In genomic region chr19:53195265-53195879, GRCh38 we compare ENCODE assay signal across 9 cellular contexts. TPM values are rescaled to one million over a fixed set of nuclear protein-coding genes. Genes with fewer than 3 reads are reported as not detected.
DNase-seq lines count a peak whose midpoint lies in the region; ATAC-seq, FAIRE-seq and TF ChIP-seq lines count a peak whose summit lies in the region.
"Had no signal": no experiment of that assay in that cellular context is flagged by ENCODE, and none has a peak within 500 bp of the region (broad histone marks: within the 10 kb centered on the region; RNA-seq: fewer than 3 reads in every experiment).

No MANE protein-coding gene starts in this region.

- H3K9me3 ChIP-seq in K562 (replicated peaks; ENCODE audit: control insufficient read depth, insufficient read depth, low read depth, low read length) (peaks cover 7% of the 10 kb centered on the region), spleen (peaks cover 3 to 59% (median 34%) of the 10 kb centered on the region in 8 donors)

- in situ Hi-C loops in K562 (cut with MboI), result loop anchor here (10.0 kb wide), 1 partner anchor 549 kb away; no protein-coding TSS in a partner anchor

- peaks cover 3% of the 10 kb centered on the region; the same call in 1 of the 3 replicates for H3K79me2 ChIP-seq in K562 (ENCODE audit: control insufficient read depth, insufficient read depth, low read length)

- peak; percentile 50 for DNase-seq in SIG-M5 treated with dmso at 0.1 percent for 504 hours (lab: John Stamatoyannopoulos, UW; ENCODE audit: unreplicated experiment)
- DNase-seq in SIG-M5 (lab: John Stamatoyannopoulos, UW), result no peak
- DNase-seq in NCI-H2107 treated with DMSO at 0.1 percent for 48 hours (lab: John Stamatoyannopoulos, UW; ENCODE audit: unreplicated experiment), result peak; percentile 82
- DNase-seq in UCSD-AML1 (lab: John Stamatoyannopoulos, UW; ENCODE audit: unreplicated experiment), result peak; percentile 53
- DNase-seq in K562 (ENCODE audit: extremely low read depth in 1 of 4, low spot score in 3 of 4), result peak; percentile 56 to 72 (median 58)
- DNase-seq in iPS DF 19.7 (ENCODE audit: low read depth, low spot score), result peak; percentile 70
- DNase-seq in spleen, result peak; percentile 75

- 0 out of 3 replicates have a peak, but pooled peaks have one; percentile 38 for ATAC-seq in K562
- no peak for ATAC-seq in HG03439 (IDR thresholded peaks at IDR 0.05; ENCODE audit: unreplicated experiment)

- TF ChIP-seq POLR2A in K562 (conservative IDR thresholded peaks at IDR 0.05) (no peak), spleen (IDR thresholded peaks at IDR 0.05) (no peak)

- H3K27me3 ChIP-seq in K562 (ENCODE audit: control insufficient read depth in 2 of 2, insufficient read depth in 2 of 2, low read length in 2 of 2) (no peaks in the 10 kb centered on the region), spleen (replicated peaks in 1 of 7) (no peaks in the 10 kb centered on the region)
- H3K27me3 ChIP-seq: BLaER1 had no signal

- H3K36me3 ChIP-seq in K562 (ENCODE audit: control insufficient read depth, insufficient read depth, low read length) (peaks cover 8% of the 10 kb centered on the region; the same call in 2 of the 3 replicates), spleen (peaks cover 0 to 38% (median 19%) of the 10 kb centered on the region in 6 donors)

- H4K20me1 ChIP-seq in K562 (replicated peaks; ENCODE audit: control insufficient read depth, insufficient read depth, low read length), result no peaks in the 10 kb centered on the region
- H4K20me1 ChIP-seq: BLaER1 had no signal

- BruUV-seq in K562 (replicated peaks; lab: Mats Ljungman, UMichigan), result no TSS peak

- no peak overlapping the region for H3K9ac ChIP-seq in K562 (ENCODE audit: insufficient read depth in 1 of 2, low read depth in 2 of 2, low read length in 2 of 2)
- H3K9ac ChIP-seq: BLaER1 had no signal

- peak; percentile 94 for FAIRE-seq in K562 (lab: Jason Lieb, UNC)

- CTCF ChIA-PET in K562 (lab: Yijun Ruan, JAX; ENCODE audit: low intra/inter-chr PET ratio), result interaction anchor here (0.6 to 1.6 kb wide), 2 partner anchors 551 to 1286 kb away, joined by 3 to 4 read pairs; no protein-coding TSS in a partner anchor

- no peak overlapping the region for H3K27ac ChIP-seq in K562 (ENCODE audit: extremely low read depth, low read depth, low read length)
- no peak overlapping the region for H3K27ac ChIP-seq in spleen
- H3K27ac ChIP-seq: BLaER1 had no signal

- peak; percentile 60 to 80 for TF ChIP-seq RAD21 in K562 (CRISPR knock-in tag; conservative IDR thresholded peaks at IDR 0.05 in 1 of 2, IDR thresholded peaks at IDR 0.05 in 1 of 2)

- TF ChIP-seq CTCF in K562 (IDR thresholded peaks at IDR 0.05 in 2 of 3, conservative IDR thresholded peaks at IDR 0.05 in 1 of 3; ENCODE audit: insufficient read depth in 2 of 3, low read depth in 1 of 3, low read length in 3 of 3) (peak; percentile 75 to 84 (median 77)), spleen (IDR thresholded peaks at IDR 0.05 in 8 of 11, conservative IDR thresholded peaks at IDR 0.05 in 3 of 11) (peak; percentile 76 to 95 (median 90))

- 4% methylated on average over 3 of the region's 3 CpGs for WGBS in K562 (ENCODE audit: insufficient coverage, low coverage, missing lambda C conversion rate)
- 0 to 3% (median 0%) methylated on average over 3 of the region's 3 CpGs for WGBS in spleen, 5 donors

- H3K9me1 ChIP-seq in K562 (ENCODE audit: control insufficient read depth, insufficient read depth, low read length), result no peaks in the 10 kb centered on the region

- H3K4me3 ChIP-seq in K562 (no peak overlapping the region), spleen (no peak overlapping the region)
- H3K4me3 ChIP-seq: BLaER1 had no signal

- TF ChIP-seq EP300 in K562 (IDR thresholded peaks at IDR 0.05; ENCODE audit: low read length), result no peak

- no peak overlapping the region for H2AFZ ChIP-seq in K562 (ENCODE audit: low read depth, low read length)

- no peak overlapping the region for H3K4me2 ChIP-seq in K562 (ENCODE audit: insufficient read depth, low read length)

- peaks cover 0 to 15% of the 10 kb centered on the region in 2 experiments; a peak in 3 of 5 replicates for H3K4me1 ChIP-seq in K562 (replicated peaks in 1 of 2; ENCODE audit: control insufficient read depth in 2 of 2, insufficient read depth in 2 of 2, low read length in 2 of 2)
- H3K4me1 ChIP-seq in spleen, result peaks cover 4 to 48% (median 30%) of the 10 kb centered on the region in 6 donors

- intact Hi-C loops in K562 (cut with micrococcal nuclease) (no loop called here), spleen (cut with DNase I; ENCODE audit: low total_unique reads) (loop anchor here (5.0 to 10.0 kb wide), 2 partner anchors 169 to 552 kb away; partner anchors contain the start of gene ZNF525)

- POLR2A ChIA-PET in K562 (lab: Yijun Ruan, JAX), result no interaction called here

TF ChIP-seq in K562, 482 proteins besides CTCF, POLR2A, EP300 and RAD21 (continues in another document):
- peak; percentile 56 to 65; a peak in 3 of 4 replicates for TF ChIP-seq FOXK2 (conservative IDR thresholded peaks at IDR 0.05 in 1 of 2, IDR thresholded peaks at IDR 0.05 in 1 of 2; ENCODE audit: low read depth in 2 of 2)
- peak in 1 of 2 experiments; percentile 39; a peak in 1 of 4 replicates for TF ChIP-seq MAZ (CRISPR knock-in tag; conservative IDR thresholded peaks at IDR 0.05 in 1 of 2, IDR thresholded peaks at IDR 0.05 in 1 of 2)
- peak; percentile 44; the same call in 1 of the 2 replicates for TF ChIP-seq STAG1 (CRISPR knock-in tag; IDR thresholded peaks at IDR 0.05; ENCODE audit: borderline replicate concordance)

RNA-seq across cellular contexts. Expression of gene ZNF665, which starts 2.2 kb away (rescaled TPM):
- 12.7 and 21.1 TPM in 2 replicates for total RNA-seq in K562 (2011; cell fraction: chromatin; rRNA removed; ENCODE audit: low replicate concordance)
- total RNA-seq in K562 (2011; cell fraction: nucleolus; rRNA removed), result 6.8 and 9.5 TPM in 2 replicates
- total RNA-seq in K562 (2011; cell fraction: nucleoplasm; rRNA removed), result 12.6 and 20.8 TPM in 2 replicates
- total RNA-seq in K562 (2014; rRNA removed) (1.4 and 1.9 TPM in 2 replicates), K562 (2014; rRNA removed; fragmentation: Illumina TruSeq; extraction: Trizol) (4.3 and 4.9 TPM in 2 replicates), K562 (2015; rRNA removed; fragmentation: Illumina TruSeq; extraction: Trizol) (2.4 and 2.6 TPM in 2 replicates), K562 (2021) (1.9 and 2.2 TPM in 2 replicates), spleen (1 to 10 TPM; 2.8 to 7.3 (median 4.9) TPM)
- polyA plus RNA-seq in K562 (2011; rRNA removed) (5.3 and 7.6 TPM in 2 replicates), K562 (2014; fragmentation: Illumina TruSeq; extraction: Trizol) (4.3 and 6.2 TPM in 2 replicates), K562 (2014; fragmentation: Nextera tagmentation; extraction: Ambion mirVana) (1 to 10 TPM; 2.8 to 3.6 TPM), K562 (2014; rRNA removed) (1.8 and 2.1 TPM in 2 replicates), spleen (1 to 10 TPM; 1.9 to 4.4 (median 2.9) TPM)
- polyA plus RNA-seq in K562 (2011; cell fraction: cytosol; rRNA removed), result 2.8 and 3.5 TPM in 2 replicates
- 3.7 and 5.7 TPM in 2 replicates for polyA plus RNA-seq in K562 (2011; cell fraction: nucleus; rRNA removed)
- 1.8 and 4.7 TPM in 2 replicates for polyA plus RNA-seq in K562 (2012)
- polyA minus RNA-seq in K562 (2011; rRNA and poly(A)+ RNA removed), result 3.7 and 4.5 TPM in 2 replicates
- 1.2 and 2.0 TPM in 2 replicates for polyA minus RNA-seq in K562 (2011; cell fraction: cytosol; rRNA and poly(A)+ RNA removed)
- polyA minus RNA-seq in K562 (2011; cell fraction: nucleus; rRNA and poly(A)+ RNA removed), result 1.9 and 2.6 TPM in 2 replicates

RNA-seq across cellular contexts. Expression of gene ZNF347, which starts 36.5 kb away (rescaled TPM):
- 31.0 and 74.9 TPM in 2 replicates for total RNA-seq in K562 (2011; cell fraction: chromatin; rRNA removed; ENCODE audit: low replicate concordance)
- 14.5 and 15.5 TPM in 2 replicates for total RNA-seq in K562 (2011; cell fraction: nucleolus; rRNA removed)
- total RNA-seq in K562 (2011; cell fraction: nucleoplasm; rRNA removed), result 28.6 and 31.9 TPM in 2 replicates
- total RNA-seq in K562 (2014; rRNA removed) (3.8 and 5.0 TPM in 2 replicates), K562 (2014; rRNA removed; fragmentation: Illumina TruSeq; extraction: Trizol) (14.6 and 15.7 TPM in 2 replicates), K562 (2015; rRNA removed; fragmentation: Illumina TruSeq; extraction: Trizol) (9.1 TPM in 2 replicates), K562 (2021) (7.4 and 8.8 TPM in 2 replicates), spleen (10 to 100 TPM; 20.2 to 41.5 (median 31.2) TPM)
- polyA plus RNA-seq in K562 (2011; rRNA removed) (4.6 and 9.2 TPM in 2 replicates), K562 (2014; fragmentation: Illumina TruSeq; extraction: Trizol) (6.6 and 7.1 TPM in 2 replicates), K562 (2014; fragmentation: Nextera tagmentation; extraction: Ambion mirVana) (1 to 10 TPM; 3.5 to 5.2 TPM), K562 (2014; rRNA removed) (5.3 and 5.5 TPM in 2 replicates), spleen (1 to 10 TPM; 2.9 to 5.9 (median 3.8) TPM)
- 1.8 and 1.9 TPM in 2 replicates for polyA plus RNA-seq in K562 (2011; cell fraction: cytosol; rRNA removed)
- polyA plus RNA-seq in K562 (2011; cell fraction: nucleus; rRNA removed), result 3.7 and 5.8 TPM in 2 replicates
- polyA plus RNA-seq in K562 (2012), result 3.7 and 4.9 TPM in 2 replicates
- polyA minus RNA-seq in K562 (2011; rRNA and poly(A)+ RNA removed), result 20.0 and 20.5 TPM in 2 replicates
- polyA minus RNA-seq in K562 (2011; cell fraction: cytosol; rRNA and poly(A)+ RNA removed), result 4.6 and 9.3 TPM in 2 replicates
- polyA minus RNA-seq in K562 (2011; cell fraction: nucleus; rRNA and poly(A)+ RNA removed), result 5.5 and 9.7 TPM in 2 replicates

RNA-seq across cellular contexts. Expression of gene ZNF677, which starts 59.3 kb away (rescaled TPM):
- 2.0 and 3.0 TPM in 2 replicates for total RNA-seq in K562 (2011; cell fraction: chromatin; rRNA removed; ENCODE audit: low replicate concordance)
- 1.5 and 2.6 TPM in 2 replicates for total RNA-seq in K562 (2011; cell fraction: nucleolus; rRNA removed)
- 3.4 and 3.5 TPM in 2 replicates for total RNA-seq in K562 (2011; cell fraction: nucleoplasm; rRNA removed)
- total RNA-seq in K562 (2014; rRNA removed), result 1.5 and 1.6 TPM in 2 replicates
- 2.3 and 3.2 TPM in 2 replicates for total RNA-seq in K562 (2014; rRNA removed; fragmentation: Illumina TruSeq; extraction: Trizol)
- 1.1 and 1.5 TPM in 2 replicates for total RNA-seq in K562 (2015; rRNA removed; fragmentation: Illumina TruSeq; extraction: Trizol)
- 1.5 and 2.1 TPM in 2 replicates for total RNA-seq in K562 (2021)
- polyA plus RNA-seq in K562 (2011; rRNA removed), result 0.26 and 2.2 TPM in 2 replicates
- 0.03 and 0.55 TPM in 2 replicates for polyA plus RNA-seq in K562 (2011; cell fraction: cytosol; rRNA removed)
- polyA plus RNA-seq in K562 (2011; cell fraction: nucleus; rRNA removed), result 0.08 and 0.84 TPM in 2 replicates
- 1.3 and 3.7 TPM in 2 replicates for polyA plus RNA-seq in K562 (2012)
- polyA plus RNA-seq in K562 (2014; fragmentation: Illumina TruSeq; extraction: Trizol), result 2.0 and 2.3 TPM in 2 replicates
- 1 to 10 TPM; 1.8 to 2.1 TPM for polyA plus RNA-seq in K562 (2014; fragmentation: Nextera tagmentation; extraction: Ambion mirVana)
- 1.6 and 4.0 TPM in 2 replicates for polyA plus RNA-seq in K562 (2014; rRNA removed)
- 1.3 TPM in 1 of 2 replicates, not detected in the other for polyA minus RNA-seq in K562 (2011; rRNA and poly(A)+ RNA removed)
- polyA minus RNA-seq in K562 (2011; cell fraction: cytosol; rRNA and poly(A)+ RNA removed), result not detected in 2 replicates
- 0.67 TPM in 1 of 2 replicates, not detected in the other for polyA minus RNA-seq in K562 (2011; cell fraction: nucleus; rRNA and poly(A)+ RNA removed)
- total RNA-seq in spleen, result 10 to 100 TPM; 14.6 to 30.2 (median 20.3) TPM
- polyA plus RNA-seq in spleen, result 1 to 10 TPM; 8.3 to 8.8 (median 8.3) TPM
